8 cellular contexts compared by ENCODE assay signal in the genomic region with DNA sequence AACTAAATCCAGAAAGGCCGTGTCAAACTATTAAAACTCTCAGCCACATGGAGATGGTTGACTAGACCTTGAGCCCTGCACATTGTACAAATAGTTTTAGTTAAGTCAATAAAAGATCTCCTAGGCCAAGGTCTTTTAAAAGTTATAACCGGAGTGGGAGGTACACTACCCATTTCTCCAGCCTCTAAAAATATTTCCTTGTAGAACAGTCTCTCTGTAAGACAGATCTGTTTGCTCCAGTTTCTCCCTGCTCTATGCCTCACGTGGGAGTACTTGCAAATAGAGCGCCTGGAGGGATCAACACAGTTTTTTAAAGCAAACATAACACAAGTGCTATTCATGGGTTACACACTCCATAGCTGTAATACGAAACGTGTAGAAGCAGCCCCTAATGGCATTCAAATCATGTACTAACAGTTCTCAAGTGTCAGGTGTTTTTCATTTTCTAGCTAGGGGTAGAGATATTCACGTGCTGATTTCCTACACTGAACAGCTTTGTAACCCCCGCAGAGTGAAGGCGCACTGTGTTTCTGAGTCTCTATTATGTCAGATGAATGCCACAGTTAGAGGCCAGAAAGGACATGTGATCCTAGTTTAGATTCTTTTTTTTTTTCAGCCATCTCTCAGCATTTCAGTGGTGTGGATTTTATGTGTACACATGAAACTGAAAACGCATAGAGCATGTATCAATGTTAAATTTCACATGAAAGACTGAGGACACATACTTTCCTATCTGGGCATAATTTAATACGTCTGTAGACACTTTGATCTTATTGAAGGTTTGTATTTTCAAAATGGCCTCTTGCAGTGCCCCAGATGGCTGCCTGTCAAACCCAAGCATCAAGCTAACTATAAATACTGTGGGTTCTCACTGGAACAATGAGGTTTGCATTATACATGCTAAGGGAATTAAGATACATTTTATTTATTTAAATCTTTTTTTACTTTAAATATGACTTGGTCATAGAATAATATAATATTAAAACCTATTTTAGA.
A peak's percentile ranks its signal among the peaks of the same experiment; 100 is the strongest.
DNase-seq lines count a peak whose midpoint lies in the region; ATAC-seq and TF ChIP-seq lines count a peak whose summit lies in the region.
"Had no signal": no experiment of that assay in that cellular context is flagged by ENCODE, and none has a peak within 500 bp of the region (broad histone marks: within the 10 kb centered on the region; RNA-seq: fewer than 3 reads in every experiment).

No MANE protein-coding gene starts in this region.

- H3K4me3 ChIP-seq in adipocyte (ENCODE audit: low read length), result no peak overlapping the region
- H3K4me3 ChIP-seq in testis, result no peak overlapping the region

- peak overlapping the region in 1 of 2 donors; percentile 25 for H3K27ac ChIP-seq in testis
- no peak overlapping the region for H3K27ac ChIP-seq in CD4-positive, alpha-beta T cell (ENCODE audit: low read depth, low read length)
- H3K27ac ChIP-seq: WERI-Rb-1 had no signal

- no peak overlapping the region for H3K4me3 Mint-ChIP-seq in CD4-positive, alpha-beta T cell

- WGBS in testis, 2 donors, result 38 to 44% methylated on average over 11 of the region's 11 CpGs

- H3K9me3 Mint-ChIP-seq in CD4-positive, alpha-beta T cell, result peaks cover 4% of the 10 kb centered on the region

- H3K4me1 Mint-ChIP-seq in CD4-positive, alpha-beta T cell (ENCODE audit: low read depth), result no peaks in the 10 kb centered on the region

- no peak overlapping the region for H3K27ac Mint-ChIP-seq in CD4-positive, alpha-beta T cell

- POLR2A ChIA-PET in CD4-positive, alpha-beta T cell (lab: Charles Lee), result no interaction called here

- TF ChIP-seq CTCF in testis (IDR thresholded peaks at IDR 0.05), result no peak
- TF ChIP-seq CTCF in CD4-positive, alpha-beta T cell (IDR thresholded peaks at IDR 0.05), result no peak

- H3K4me1 ChIP-seq in adipocyte (ENCODE audit: control insufficient read depth, insufficient read depth, low read length) (no peaks in the 10 kb centered on the region), testis (peaks cover 3% of the 10 kb centered on the region)

- no peaks in the 10 kb centered on the region for H3K36me3 Mint-ChIP-seq in CD4-positive, alpha-beta T cell (ENCODE audit: low read depth)

- H3K9me3 ChIP-seq in adipocyte (ENCODE audit: control insufficient read depth, low read length) (no peaks in the 10 kb centered on the region), testis (no peaks in the 10 kb centered on the region)
- H3K9me3 ChIP-seq in CD4-positive, alpha-beta T cell (ENCODE audit: control insufficient read depth, low read length), result no peaks in the 10 kb centered on the region

- H3K27me3 ChIP-seq in adipocyte (replicated peaks; ENCODE audit: control insufficient read depth, insufficient read depth, low read length) (no peaks in the 10 kb centered on the region), testis (no peaks in the 10 kb centered on the region)
- no peaks in the 10 kb centered on the region for H3K27me3 ChIP-seq in CD4-positive, alpha-beta T cell (ENCODE audit: control insufficient read depth, insufficient read depth, low read length)

- peak; percentile 96 for DNase-seq in NCI-H146 treated with DMSO at 0.1 percent for 48 hours (lab: John Stamatoyannopoulos, UW; ENCODE audit: unreplicated experiment)
- peak; percentile 44 for DNase-seq in adipocyte (ENCODE audit: low read depth)
- peak; percentile 33 for DNase-seq in kidney tubule cell (ENCODE audit: low spot score)
- peak; percentile 34 for DNase-seq in testis
- DNase-seq in CD4-positive, alpha-beta T cell, result no peak
- no peak for DNase-seq in Right ventricle myocardium inferior (ENCODE audit: missing footprints)
- no peak for DNase-seq in activated naive CD4-positive, alpha-beta T cell treated with Interleukin-2 at 50 U/mL for 16 hours
- DNase-seq: WERI-Rb-1 had no signal

- TF ChIP-seq POLR2A in testis (IDR thresholded peaks at IDR 0.05), result no peak

- no peak for ATAC-seq in CD4-positive, alpha-beta T cell (ENCODE audit: poor library complexity)
- no peak for ATAC-seq in Right ventricle myocardium inferior

- no peak overlapping the region for H3K9ac ChIP-seq in adipocyte (ENCODE audit: low read length)

- H3K27me3 Mint-ChIP-seq in CD4-positive, alpha-beta T cell, result no peaks in the 10 kb centered on the region

- CTCF ChIA-PET in CD4-positive, alpha-beta T cell (lab: Charles Lee), result no interaction called here

- intact Hi-C loops in testis (cut with DNase I; ENCODE audit: low total_unique reads), result no loop called here
- intact Hi-C loops in CD4-positive, alpha-beta T cell (cut with DNase I, micrococcal nuclease), result no loop called here
- intact Hi-C loops in Right ventricle myocardium inferior (cut with DNase I), result no loop called here

- H3K36me3 ChIP-seq in adipocyte (ENCODE audit: control insufficient read depth, insufficient read depth, low read length, severe bottlenecking) (no peaks in the 10 kb centered on the region), testis (ENCODE audit: low read depth, missing control alignments) (no peaks in the 10 kb centered on the region)
- H3K36me3 ChIP-seq: WERI-Rb-1 had no signal

Comparison
In these comparisons a context has a peak if more than half of its experiments do, and no peak if none do; other contexts are left out.
1. DNase-seq: peak in NCI-H146 treated with DMSO at 0.1 percent for 48 hours (single experiment), adipocyte (single experiment), kidney tubule cell (single experiment) and testis (single experiment); none in CD4-positive, alpha-beta T cell (0 of 10), Right ventricle myocardium inferior (single experiment) and activated naive CD4-positive, alpha-beta T cell treated with Interleukin-2 at 50 U/mL for 16 hours (single experiment).